Comparison of ENCODE assay signal across 16 cellular contexts in the genomic region with DNA sequence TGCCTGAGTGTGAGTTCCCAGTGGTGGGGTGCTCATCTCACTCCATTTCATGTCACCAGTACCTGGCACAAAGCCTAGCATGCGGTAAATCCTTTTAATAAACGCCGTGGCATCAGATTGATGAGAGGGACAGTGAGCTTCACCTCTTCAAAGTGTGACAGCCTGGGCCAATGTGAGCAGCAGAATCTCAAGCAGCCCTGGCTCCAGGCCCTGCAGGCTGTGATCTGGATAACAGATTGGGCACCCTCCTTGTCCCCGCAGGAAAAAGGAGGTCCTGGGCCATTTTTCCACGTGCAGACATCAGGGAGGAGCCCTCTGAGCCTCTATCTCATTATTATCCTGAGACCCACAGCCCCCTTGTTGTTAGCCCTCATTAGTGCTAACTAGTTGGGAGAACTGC. TPM values are rescaled to one million over a fixed set of nuclear protein-coding genes. Genes with fewer than 3 reads are reported as not detected.
DNase-seq lines count a peak whose midpoint lies in the region; ATAC-seq and TF ChIP-seq lines count a peak whose summit lies in the region.
"Had no signal": no experiment of that assay in that cellular context is flagged by ENCODE, and none has a peak within 500 bp of the region (broad histone marks: within the 10 kb centered on the region; RNA-seq: fewer than 3 reads in every experiment).

No MANE protein-coding gene starts in this region.

- H3K27ac ChIP-seq in psoas muscle (no peak overlapping the region), tibial nerve (no peak overlapping the region), breast epithelium (no peak overlapping the region)
- H3K27ac ChIP-seq: brain microvascular endothelial cell, right lobe of liver, suprapubic skin had no signal

- TF ChIP-seq CTCF in glutamatergic neuron (IDR thresholded peaks at IDR 0.05; ENCODE audit: partially characterized antibody, unreplicated experiment) (no peak), psoas muscle (IDR thresholded peaks at IDR 0.05) (no peak), tibial nerve (IDR thresholded peaks at IDR 0.05) (no peak), breast epithelium (IDR thresholded peaks at IDR 0.05) (no peak)

- peaks cover 28% of the 10 kb centered on the region for H3K4me1 Mint-ChIP-seq in glutamatergic neuron (ENCODE audit: low read depth, unreplicated experiment)

- H3K27me3 ChIP-seq in psoas muscle (ENCODE audit: insufficient read depth in 3 of 3, low read length in 2 of 3) (no peaks in the 10 kb centered on the region), tibial nerve (no peaks in the 10 kb centered on the region), breast epithelium (no peaks in the 10 kb centered on the region)
- H3K27me3 ChIP-seq: brain microvascular endothelial cell, right lobe of liver, suprapubic skin had no signal

- DNase-seq in activated CD8-positive, alpha-beta memory T cell treated with anti-CD3 and anti-CD28 coated beads for 24 hours, result peak; percentile 37
- DNase-seq in activated CD8-positive, alpha-beta memory T cell treated with anti-CD3 and anti-CD28 coated beads, Interleukin-2, amount 50 U/mL, for 4 hours, result no peak
- DNase-seq in NCI-H524 (lab: John Stamatoyannopoulos, UW) (peak; percentile 36 to 71), glutamatergic neuron (no peak), psoas muscle (no peak), tibial nerve (ENCODE audit: low spot score in 2 of 2) (no peak), breast epithelium (ENCODE audit: low spot score in 2 of 2) (no peak)
- DNase-seq: brain microvascular endothelial cell; CD4-positive, alpha-beta memory T cell; dermis blood vessel endothelial cell; NCI-H1417 treated with DMSO at 0.1 percent for 48 hours; T1000 had no signal

- no peak overlapping the region for H3K4me3 Mint-ChIP-seq in glutamatergic neuron (ENCODE audit: unreplicated experiment)

- ATAC-seq in psoas muscle, result peak in 3 of 4 donors; percentile 39 to 44 (median 42)
- no peak for ATAC-seq in HG02798 (IDR thresholded peaks at IDR 0.05; ENCODE audit: poor library complexity, unreplicated experiment)
- ATAC-seq: right lobe of liver had no signal

- H3K36me3 Mint-ChIP-seq in glutamatergic neuron (ENCODE audit: unreplicated experiment), result no peaks in the 10 kb centered on the region

- H3K4me1 ChIP-seq in psoas muscle, result peaks cover 8% of the 10 kb centered on the region
- H3K4me1 ChIP-seq in tibial nerve, result peaks cover 0 to 6% (median 3%) of the 10 kb centered on the region in 4 donors
- H3K4me1 ChIP-seq in breast epithelium, result no peaks in the 10 kb centered on the region
- H3K4me1 ChIP-seq: right lobe of liver had no signal

- peaks cover 9% of the 10 kb centered on the region for H3K9me3 Mint-ChIP-seq in glutamatergic neuron (ENCODE audit: unreplicated experiment)
- H3K9me3 Mint-ChIP-seq: CD4-positive, alpha-beta memory T cell had no signal

- H3K9me3 ChIP-seq in psoas muscle (no peaks in the 10 kb centered on the region), tibial nerve (no peaks in the 10 kb centered on the region), breast epithelium (no peaks in the 10 kb centered on the region)
- H3K9me3 ChIP-seq: right lobe of liver, suprapubic skin had no signal

- WGBS in psoas muscle, 3 donors, result 20 to 36% (median 33%) methylated on average over 5 of the region's 5 CpGs
- WGBS in tibial nerve, 2 donors, result 83 to 90% methylated on average over 5 of the region's 5 CpGs

- H3K36me3 ChIP-seq in psoas muscle (ENCODE audit: insufficient read depth in 1 of 2, low read depth in 1 of 2) (no peaks in the 10 kb centered on the region), tibial nerve (no peaks in the 10 kb centered on the region), breast epithelium (no peaks in the 10 kb centered on the region)
- H3K36me3 ChIP-seq: brain microvascular endothelial cell, right lobe of liver, suprapubic skin had no signal

- no peak for TF ChIP-seq EP300 in tibial nerve (IDR thresholded peaks at IDR 0.05)

- peak overlapping the region; percentile 19 for H3K27ac Mint-ChIP-seq in glutamatergic neuron (ENCODE audit: unreplicated experiment)

- peaks cover 9% of the 10 kb centered on the region for H3K27me3 Mint-ChIP-seq in glutamatergic neuron (ENCODE audit: unreplicated experiment)
- H3K27me3 Mint-ChIP-seq: CD4-positive, alpha-beta memory T cell had no signal

- TF ChIP-seq POLR2A in tibial nerve (IDR thresholded peaks at IDR 0.05), result no peak
- no peak for TF ChIP-seq POLR2A in breast epithelium (IDR thresholded peaks at IDR 0.05)

- intact Hi-C loops in psoas muscle (cut with DNase I), result no loop called here
- intact Hi-C loops in breast epithelium (cut with DNase I; ENCODE audit: low total_unique reads), result no loop called here

- H3K4me3 ChIP-seq in psoas muscle (no peak overlapping the region), tibial nerve (no peak overlapping the region), breast epithelium (no peak overlapping the region)
- H3K4me3 ChIP-seq: lung, right lobe of liver, suprapubic skin had no signal

RNA-seq across cellular contexts. Expression of a gene that starts 34.8 kb away (rescaled TPM):
- total RNA-seq in glutamatergic neuron (ENCODE audit: unreplicated experiment), result 92.4 TPM
- total RNA-seq in psoas muscle, result 1 to 10 TPM; 1.7 to 4.8 (median 3.9) TPM
- polyA plus RNA-seq in psoas muscle, result 10 to 100 TPM in 1 of 3 donors, 1 to 10 TPM in 1, under 1 TPM in 1; 0.56 to 11.2 (median 1.0) TPM
- total RNA-seq in tibial nerve, result 10 to 100 TPM in 1 of 4 donors, 1 to 10 TPM in 3; 4.3 to 14.1 (median 6.6) TPM
- 10 to 100 TPM in 1 of 3 donors, 1 to 10 TPM in 2; 7.9 to 13.2 (median 9.8) TPM for total RNA-seq in breast epithelium

Comparison
In these comparisons a context has a peak if more than half of its experiments do, and no peak if none do; other contexts are left out.
1. DNase-seq: peak in activated CD8-positive, alpha-beta memory T cell treated with anti-CD3 and anti-CD28 coated beads for 24 hours (single experiment) and NCI-H524 (2 of 2); none in activated CD8-positive, alpha-beta memory T cell treated with anti-CD3 and anti-CD28 coated beads, Interleukin-2, amount 50 U/mL, for 4 hours (single experiment), glutamatergic neuron (single experiment), psoas muscle (0 of 2), tibial nerve (0 of 2) and breast epithelium (0 of 2).